In the genomic region with DNA sequence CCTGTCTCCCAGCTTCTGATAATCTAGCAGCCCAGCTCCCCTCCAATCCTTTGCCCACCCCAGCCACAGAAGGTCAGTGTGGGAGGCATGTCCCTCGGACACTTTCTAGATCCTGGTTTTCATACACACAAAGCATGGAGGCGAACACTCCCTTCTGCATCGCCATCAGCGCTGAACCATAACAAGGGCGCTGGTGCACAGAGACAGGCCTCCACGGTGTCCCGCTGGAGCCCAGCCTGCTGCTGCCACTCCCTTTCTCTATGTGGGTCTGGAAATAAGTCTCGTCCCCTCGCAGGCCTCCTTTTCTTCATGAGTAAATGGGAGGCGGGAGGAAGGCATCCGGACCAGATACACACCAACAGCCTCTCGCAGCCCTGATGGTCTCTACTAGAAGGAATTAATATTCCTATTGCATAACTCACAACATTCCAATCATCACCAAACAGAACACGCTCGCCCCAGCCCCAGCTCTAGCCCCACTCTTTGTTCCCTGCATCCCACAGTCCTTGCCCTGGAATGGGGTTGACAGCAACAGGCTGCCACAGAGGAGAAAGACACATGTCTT, we compare ENCODE assay signal across 33 cellular contexts. TPM values are rescaled to one million over a fixed set of nuclear protein-coding genes. Genes with fewer than 3 reads are reported as not detected.
DNase-seq lines count a peak whose midpoint lies in the region; ATAC-seq, FAIRE-seq and TF ChIP-seq lines count a peak whose summit lies in the region.
"Had no signal": no experiment of that assay in that cellular context is flagged by ENCODE, and none has a peak within 500 bp of the region (broad histone marks: within the 10 kb centered on the region; RNA-seq: fewer than 3 reads in every experiment).

No MANE protein-coding gene starts in this region.

- no peaks in the 10 kb centered on the region for H3K36me3 ChIP-seq in bronchial epithelial cell (ENCODE audit: control insufficient read depth, insufficient read depth, low read length)
- H3K36me3 ChIP-seq: esophagus squamous epithelium, left ventricle myocardium inferior, upper lobe of left lung had no signal

- DNase-seq in AG10803 (ENCODE audit: low read depth), result peak; percentile 71
- peak; percentile 73 for DNase-seq in GM03348 (ENCODE audit: low spot score)
- no peak for DNase-seq in bronchial epithelial cell (ENCODE audit: low read depth)
- DNase-seq in nephron progenitor cell, result peak; percentile 35
- DNase-seq in mucosa of gallbladder (ENCODE audit: low spot score), result no peak
- DNase-seq: activated CD4-positive, CD25-positive, alpha-beta regulatory T cell treated with anti-CD3 and anti-CD28 coated beads, Interleukin-2, amount 50 U/mL, for 72 hours; activated CD8-positive, alpha-beta memory T cell treated with anti-CD3 and anti-CD28 coated beads for 24 hours; activated effector memory CD4-positive, alpha-beta T cell treated with Interleukin-2 at 50 U/mL for 16 hours; CD4-positive, alpha-beta memory T cell; central memory CD4-positive, alpha-beta T cell; esophagus squamous epithelium; H7; left ventricle myocardium inferior; naive B cell; NCI-H1417 treated with DMSO at 0.1 percent for 48 hours; NCI-H2081 treated with DMSO at 0.1 percent for 48 hours; NCI-H446; right cardiac atrium; stimulated activated CD4-positive, alpha-beta T cell treated with anti-CD3 and anti-CD28 coated beads, Interleukin-12 subunit alpha, Interleukin-12 subunit beta, amount 100 ng/mL, for 4 hours; stimulated activated CD4-positive, alpha-beta T cell treated with anti-CD3 and anti-CD28 coated beads, Interleukin-4, amount 100 ng/mL, for 1 hour; substantia nigra; T-helper 2 cell; upper lobe of left lung had no signal

- no peak overlapping the region for H3K4me3 Mint-ChIP-seq in nephron progenitor cell
- H3K4me3 Mint-ChIP-seq: activated naive CD8-positive, alpha-beta T cell; CD4-positive, alpha-beta memory T cell; dendritic cell treated with granulocyte-macrophage colony-stimulating factor and Interleukin-4, amounts not matched to agents 40 ng/mL and 50 ng/mL, for 4 days; naive B cell had no signal

- FAIRE-seq in bronchial epithelial cell (lab: Jason Lieb, UNC), result peak; percentile 70

- H3K4me1 Mint-ChIP-seq in nephron progenitor cell, result peaks cover 71% of the 10 kb centered on the region

- peak overlapping the region; percentile 67 for H3K27ac Mint-ChIP-seq in nephron progenitor cell
- H3K27ac Mint-ChIP-seq: activated naive CD8-positive, alpha-beta T cell; CD4-positive, alpha-beta memory T cell; dendritic cell treated with granulocyte-macrophage colony-stimulating factor and Interleukin-4, amounts not matched to agents 40 ng/mL and 50 ng/mL, for 4 days had no signal

- no peak for TF ChIP-seq CTCF in AG10803 (conservative IDR thresholded peaks at IDR 0.05; ENCODE audit: low read length)
- no peak for TF ChIP-seq CTCF in bronchial epithelial cell (IDR thresholded peaks at IDR 0.05; ENCODE audit: insufficient read depth, low read length, severe bottlenecking)
- no peak for TF ChIP-seq CTCF in nephron progenitor cell (IDR thresholded peaks at IDR 0.05)

- H3K4me3 ChIP-seq in AG10803 (ENCODE audit: low read length) (no peak overlapping the region), bronchial epithelial cell (ENCODE audit: low read depth, low read length) (no peak overlapping the region)
- H3K4me3 ChIP-seq: ascending aorta, esophagus squamous epithelium, gastroesophageal sphincter, left ventricle myocardium inferior, SK-N-MC, upper lobe of left lung had no signal

- H3K27me3 Mint-ChIP-seq in nephron progenitor cell (ENCODE audit: low read depth, poor library complexity), result peaks cover 20% of the 10 kb centered on the region

- H3K9me3 Mint-ChIP-seq in nephron progenitor cell, result no peaks in the 10 kb centered on the region
- H3K9me3 Mint-ChIP-seq: CD4-positive, alpha-beta memory T cell; dendritic cell treated with granulocyte-macrophage colony-stimulating factor and Interleukin-4, amounts not matched to agents 40 ng/mL and 50 ng/mL, for 4 days had no signal

- ATAC-seq in HG02623 (IDR thresholded peaks at IDR 0.05; ENCODE audit: unreplicated experiment) (no peak), GM21526 (IDR thresholded peaks at IDR 0.05; ENCODE audit: low FRiP score, unreplicated experiment) (no peak), HG02973 (IDR thresholded peaks at IDR 0.05; ENCODE audit: unreplicated experiment) (no peak)
- ATAC-seq: gastroesophageal sphincter, right cardiac atrium had no signal

- H3K36me3 Mint-ChIP-seq in nephron progenitor cell (ENCODE audit: low read depth), result no peaks in the 10 kb centered on the region
- H3K36me3 Mint-ChIP-seq: activated naive CD8-positive, alpha-beta T cell; CD4-positive, alpha-beta memory T cell; naive B cell had no signal

- H3K27me3 ChIP-seq in bronchial epithelial cell (ENCODE audit: control insufficient read depth, insufficient read depth, low read length), result peaks cover 3% of the 10 kb centered on the region
- H3K27me3 ChIP-seq: ascending aorta, gastroesophageal sphincter, upper lobe of left lung had no signal

RNA-seq across cellular contexts. Expression of a gene that starts 14.8 kb away (rescaled TPM):
- total RNA-seq in bronchial epithelial cell (0.13 and 0.26 TPM in 2 replicates), mucosa of gallbladder (4.4 TPM)
- total RNA-seq: CD4-positive, alpha-beta memory T cell; G401; osteocyte had no signal

Comparison
In these comparisons a context has a peak if more than half of its experiments do, and no peak if none do; other contexts are left out.
1. DNase-seq: peak in AG10803 (single experiment), GM03348 (single experiment) and nephron progenitor cell (single experiment); none in bronchial epithelial cell (single experiment) and mucosa of gallbladder (single experiment).